ENCODE assay signal across 16 cellular contexts in genomic region chr13:97140611-97141010, GRCh38.
DNase-seq lines count a peak whose midpoint lies in the region; ATAC-seq and TF ChIP-seq lines count a peak whose summit lies in the region.
"Had no signal": no experiment of that assay in that cellular context is flagged by ENCODE, and none has a peak within 500 bp of the region (broad histone marks: within the 10 kb centered on the region; RNA-seq: fewer than 3 reads in every experiment).

No MANE protein-coding gene starts in this region.

- H2AFZ ChIP-seq in hepatocyte = no peak overlapping the region

- peaks cover 4% of the 10 kb centered on the region for H3K79me2 ChIP-seq in hepatocyte

- intact Hi-C loops in transverse colon (cut with DNase I; ENCODE audit: low total_unique reads) = no loop called here
- intact Hi-C loops in thyroid gland (cut with DNase I) = no loop called here

- no peaks in the 10 kb centered on the region for H3K9me3 ChIP-seq in SJSA1 (replicated peaks)
- no peaks in the 10 kb centered on the region for H3K9me3 ChIP-seq in hepatocyte (ENCODE audit: low read depth)
- H3K9me3 ChIP-seq in transverse colon = no peaks in the 10 kb centered on the region
- H3K9me3 ChIP-seq in thyroid gland = no peaks in the 10 kb centered on the region
- H3K9me3 ChIP-seq: heart left ventricle, left lung, suprapubic skin had no signal

- ATAC-seq in HG03521 (IDR thresholded peaks at IDR 0.05; ENCODE audit: unreplicated experiment) = no peak
- ATAC-seq: heart left ventricle had no signal

- DNase-seq in GM03348 (ENCODE audit: low spot score) (peak; percentile 25), SJSA1 (ENCODE audit: low read depth in 1 of 2, low spot score in 2 of 2) (peak in 1 of 2 experiments; percentile 59), hepatocyte (ENCODE audit: low spot score) (no peak), transverse colon (no peak), thyroid gland (no peak)
- no peak for DNase-seq in stimulated activated CD4-positive, alpha-beta T cell treated with anti-CD3 and anti-CD28 coated beads, Interleukin-1b, Interleukin-23, amount 100 ng/mL, for 48 hours
- DNase-seq: activated T-cell treated with anti-CD3 and anti-CD28 coated beads, Interleukin-2, amount 50 U/mL, for 1 hour; H9; heart left ventricle; KG1; left lung; NCI-H146; NCI-H2171; nephron progenitor cell had no signal

- no peaks in the 10 kb centered on the region for H3K9me2 ChIP-seq in hepatocyte (replicated peaks; ENCODE audit: insufficient read depth)

- H3K4me1 ChIP-seq in SJSA1 (replicated peaks) = peaks cover 36% of the 10 kb centered on the region
- H3K4me1 ChIP-seq in hepatocyte (ENCODE audit: insufficient read depth) = peaks cover 16% of the 10 kb centered on the region
- H3K4me1 ChIP-seq in transverse colon = peaks cover 13 to 34% (median 16%) of the 10 kb centered on the region in 4 donors
- peaks cover 0 to 5% of the 10 kb centered on the region in 2 donors for H3K4me1 ChIP-seq in thyroid gland

- no peak for TF ChIP-seq EP300 in transverse colon (IDR thresholded peaks at IDR 0.05; ENCODE audit: low read depth)

- WGBS in hepatocyte (ENCODE audit: low lambda C conversion rate, missing lambda C conversion rate) = 39% methylated on average over 3 of the region's 3 CpGs
- 39 to 46% methylated on average over 3 of the region's 3 CpGs for WGBS in transverse colon (ENCODE audit: low coverage in 1 of 2), 2 donors
- 76 to 82% methylated on average over 3 of the region's 3 CpGs for WGBS in thyroid gland, 2 donors

- H3K27ac ChIP-seq in SJSA1 = peak overlapping the region; percentile 81
- H3K27ac ChIP-seq in hepatocyte = peak overlapping the region; percentile 73
- H3K27ac ChIP-seq in transverse colon = peak overlapping the region; percentile 82 to 86 (median 84)
- no peak overlapping the region for H3K27ac ChIP-seq in thyroid gland
- H3K27ac ChIP-seq: heart left ventricle, suprapubic skin had no signal

- H3K27me3 ChIP-seq in SJSA1 (replicated peaks) (no peaks in the 10 kb centered on the region), hepatocyte (no peaks in the 10 kb centered on the region), transverse colon (no peaks in the 10 kb centered on the region), thyroid gland (no peaks in the 10 kb centered on the region)
- H3K27me3 ChIP-seq: heart left ventricle, left lung, suprapubic skin had no signal

- no peak for TF ChIP-seq POLR2A in transverse colon (IDR thresholded peaks at IDR 0.05)
- no peak for TF ChIP-seq POLR2A in thyroid gland (IDR thresholded peaks at IDR 0.05)

- H3K4me3 ChIP-seq in SJSA1 (no peak overlapping the region), hepatocyte (no peak overlapping the region), transverse colon (no peak overlapping the region), thyroid gland (replicated peaks in 1 of 3) (no peak overlapping the region)
- H3K4me3 ChIP-seq: heart left ventricle, left lung, suprapubic skin had no signal

- H4K20me1 ChIP-seq in hepatocyte (ENCODE audit: insufficient read depth, poor library complexity, severe bottlenecking) = no peaks in the 10 kb centered on the region

- TF ChIP-seq CTCF in hepatocyte (IDR thresholded peaks at IDR 0.05; ENCODE audit: poor library complexity) = no peak
- TF ChIP-seq CTCF in transverse colon (IDR thresholded peaks at IDR 0.05) = no peak
- no peak for TF ChIP-seq CTCF in thyroid gland (IDR thresholded peaks at IDR 0.05)

- peak overlapping the region; percentile 62 for H3K4me2 ChIP-seq in hepatocyte

- in situ Hi-C loops in transverse colon (cut with MboI; ENCODE audit: low pct_ligation_motif_present in 1 of 4, low pct_unique_long_range_greater_than_20kb in 1 of 4, low sequenced_read_pairs in 3 of 4) = no loop called here

- no peaks in the 10 kb centered on the region for H3K36me3 ChIP-seq in SJSA1
- no peaks in the 10 kb centered on the region for H3K36me3 ChIP-seq in hepatocyte (replicated peaks; ENCODE audit: insufficient read depth, low read depth)
- no peaks in the 10 kb centered on the region for H3K36me3 ChIP-seq in transverse colon
- no peaks in the 10 kb centered on the region for H3K36me3 ChIP-seq in thyroid gland
- H3K36me3 ChIP-seq: heart left ventricle, left lung, suprapubic skin had no signal

Comparison
In these comparisons a context has a peak if more than half of its experiments do, and no peak if none do; other contexts are left out.
1. H3K27ac ChIP-seq: peak in SJSA1 (single experiment), hepatocyte (single experiment) and transverse colon (4 of 4); none in thyroid gland (0 of 3).